ENCODE assay signal across 8 cellular contexts in the genomic region with DNA sequence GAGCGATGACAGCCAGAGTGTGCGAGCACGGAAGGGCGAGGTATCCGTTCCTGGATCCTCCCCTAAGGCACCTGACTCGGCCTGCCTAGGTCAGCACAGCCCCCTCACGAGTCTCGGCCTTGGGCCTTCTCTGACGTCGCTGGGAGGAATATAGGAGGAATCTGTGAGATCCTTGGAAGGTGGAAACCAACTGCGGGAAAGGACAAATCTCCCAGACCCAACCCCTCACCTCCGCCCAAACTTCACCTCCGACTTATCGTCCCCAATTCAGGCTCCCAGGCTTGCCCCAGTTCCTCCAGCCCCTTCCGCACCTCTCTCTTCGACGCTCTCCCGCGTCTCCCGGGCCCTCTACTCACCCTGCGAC. TPM values are rescaled to one million over a fixed set of nuclear protein-coding genes. Genes with fewer than 3 reads are reported as not detected.
DNase-seq lines count a peak whose midpoint lies in the region; ATAC-seq and TF ChIP-seq lines count a peak whose summit lies in the region.

No MANE protein-coding gene starts in this region.

- peak overlapping the region; percentile 82 for H3K4me3 ChIP-seq in effector memory CD4-positive, alpha-beta T cell (ENCODE audit: insufficient read depth, low read depth, low read length, poor library complexity, severe bottlenecking)
- peak overlapping the region; percentile 74 for H3K4me3 ChIP-seq in mononuclear cell (ENCODE audit: low read length)
- peak overlapping the region; percentile 89 for H3K4me3 ChIP-seq in thoracic aorta

- ATAC-seq in GM19035 (IDR thresholded peaks at IDR 0.05; ENCODE audit: unreplicated experiment) (peak; percentile 19), HG03439 (IDR thresholded peaks at IDR 0.05; ENCODE audit: unreplicated experiment) (peak; percentile 14), thoracic aorta (ENCODE audit: insufficient number of reproducible peaks, low FRiP score, low read depth) (no peak)

- peak overlapping the region; percentile 92 for H3K27ac ChIP-seq in effector memory CD4-positive, alpha-beta T cell (ENCODE audit: insufficient read depth, low read length, poor library complexity, severe bottlenecking)
- peak overlapping the region; percentile 85 to 91 for H3K27ac ChIP-seq in thoracic aorta

- TF ChIP-seq CTCF in thoracic aorta (IDR thresholded peaks at IDR 0.05): no peak

- peaks cover 29% of the 10 kb centered on the region for H3K36me3 ChIP-seq in effector memory CD4-positive, alpha-beta T cell (ENCODE audit: control insufficient read depth, insufficient read depth, low read length)
- H3K36me3 ChIP-seq in thoracic aorta: peaks cover 26% of the 10 kb centered on the region

- H3K4me1 ChIP-seq in effector memory CD4-positive, alpha-beta T cell (ENCODE audit: control insufficient read depth, insufficient read depth, low read length, poor library complexity, severe bottlenecking): peaks cover 12% of the 10 kb centered on the region
- peaks cover 36% of the 10 kb centered on the region for H3K4me1 ChIP-seq in mononuclear cell (ENCODE audit: insufficient read depth, low read length)
- H3K4me1 ChIP-seq in thoracic aorta (ENCODE audit: control insufficient read depth in 1 of 2, low read depth in 2 of 2): peaks cover 16 to 36% of the 10 kb centered on the region in 2 donors

- no peaks in the 10 kb centered on the region for H3K27me3 ChIP-seq in effector memory CD4-positive, alpha-beta T cell (replicated peaks; ENCODE audit: control insufficient read depth, insufficient read depth, low read length, poor library complexity, severe bottlenecking)
- no peaks in the 10 kb centered on the region for H3K27me3 ChIP-seq in mononuclear cell (ENCODE audit: insufficient read depth, low read length)
- no peaks in the 10 kb centered on the region for H3K27me3 ChIP-seq in thoracic aorta (replicated peaks; ENCODE audit: insufficient read depth)

- peak; percentile 44 for DNase-seq in activated CD4-positive, alpha-beta T cell treated with anti-CD3 and anti-CD28 coated beads for 48 hours
- DNase-seq in effector memory CD4-positive, alpha-beta T cell: peak; percentile 29 to 35 (median 33)
- DNase-seq in thoracic aorta (ENCODE audit: low spot score) (no peak), NK-92 (lab: John Stamatoyannopoulos, UW; ENCODE audit: unreplicated experiment) (no peak), SIG-M5 treated with dmso at 0.1 percent for 504 hours (lab: John Stamatoyannopoulos, UW; ENCODE audit: unreplicated experiment) (no peak)

- H3K9me3 ChIP-seq in effector memory CD4-positive, alpha-beta T cell (ENCODE audit: control insufficient read depth, low read length): no peaks in the 10 kb centered on the region
- no peaks in the 10 kb centered on the region for H3K9me3 ChIP-seq in mononuclear cell (ENCODE audit: low read depth, low read length)
- H3K9me3 ChIP-seq in thoracic aorta: no peaks in the 10 kb centered on the region

RNA-seq across cellular contexts. Expression of a gene that starts 0.5 kb away (rescaled TPM):
- total RNA-seq in mononuclear cell (122 TPM), thoracic aorta (10 to 100 TPM; 77.5 to 84.5 TPM)

RNA-seq across cellular contexts. Expression of a gene that starts 4.3 kb away (rescaled TPM):
- total RNA-seq in mononuclear cell: 13.9 TPM
- 10 to 100 TPM in 1 of 2 donors, 1 to 10 TPM in 1; 6.8 to 27.9 TPM for total RNA-seq in thoracic aorta

RNA-seq across cellular contexts. Expression of a gene that starts 10.8 kb away (rescaled TPM):
- total RNA-seq in mononuclear cell (not detected), thoracic aorta (not detected)

RNA-seq across cellular contexts. Expression of a gene that starts 14.0 kb away (rescaled TPM):
- 1.2 TPM for total RNA-seq in mononuclear cell
- total RNA-seq in thoracic aorta: 1 to 10 TPM; 5.2 to 9.7 TPM

RNA-seq across cellular contexts. Expression of a gene that starts 25.3 kb away (rescaled TPM):
- 22.2 TPM for total RNA-seq in mononuclear cell
- 10 to 100 TPM; 30.1 to 39.5 TPM for total RNA-seq in thoracic aorta

Comparison
In these comparisons a context has a peak if more than half of its experiments do, and no peak if none do; other contexts are left out.
1. DNase-seq: peak in activated CD4-positive, alpha-beta T cell treated with anti-CD3 and anti-CD28 coated beads for 48 hours (single experiment) and effector memory CD4-positive, alpha-beta T cell (3 of 3); none in thoracic aorta (single experiment), NK-92 (single experiment) and SIG-M5 treated with dmso at 0.1 percent for 504 hours (single experiment).
2. Peak in every context shown above with its lines, with median percentiles within 50 percentile points of each other: H3K4me3 ChIP-seq.